Comparison of ENCODE assay signal across 9 cellular contexts in genomic region chr3:42683875-42684593, GRCh38. TPM values are rescaled to one million over a fixed set of nuclear protein-coding genes. Genes with fewer than 3 reads are reported as not detected.
A peak's percentile ranks its signal among the peaks of the same experiment; 100 is the strongest.
DNase-seq lines count a peak whose midpoint lies in the region; ATAC-seq and TF ChIP-seq lines count a peak whose summit lies in the region.
"Had no signal": no experiment of that assay in that cellular context is flagged by ENCODE, and none has a peak within 500 bp of the region (broad histone marks: within the 10 kb centered on the region; RNA-seq: fewer than 3 reads in every experiment).

No MANE protein-coding gene starts in this region.

- 85% methylated on average over 9 of the region's 10 CpGs; no CpG with 5 or more reads in 1 of the 2 experiments for WGBS in endodermal cell (ENCODE audit: insufficient coverage in 1 of 2, insufficient read length in 1 of 2), 2 experiments

- no peaks in the 10 kb centered on the region for H3K36me3 ChIP-seq in endodermal cell (ENCODE audit: control insufficient read depth, insufficient read depth, low read length)

- no peak overlapping the region for H3K27ac ChIP-seq in endodermal cell (ENCODE audit: low read depth, low read length)

- H3K4me1 Mint-ChIP-seq in endodermal cell, result no peaks in the 10 kb centered on the region

- H3K4me3 Mint-ChIP-seq in endodermal cell, result no peak overlapping the region
- H3K4me3 Mint-ChIP-seq: CD4-positive, CD25-positive, alpha-beta regulatory T cell had no signal

- ATAC-seq in activated CD4-positive, CD25-positive, alpha-beta regulatory T cell treated with anti-CD3 and anti-CD28 coated beads, Interleukin-2, amount 50 U/mL, for 24 hours, result peak; percentile 81 to 89
- ATAC-seq in GM18498 (IDR thresholded peaks at IDR 0.05; ENCODE audit: unreplicated experiment) (no peak), HG03175 (IDR thresholded peaks at IDR 0.05; ENCODE audit: unreplicated experiment) (no peak)

- no peaks in the 10 kb centered on the region for H3K27me3 ChIP-seq in endodermal cell (ENCODE audit: control insufficient read depth, insufficient read depth, low read length, poor library complexity, severe bottlenecking)

- no peaks in the 10 kb centered on the region for H3K27me3 Mint-ChIP-seq in endodermal cell (ENCODE audit: insufficient read depth)

- DNase-seq in activated CD4-positive, CD25-positive, alpha-beta regulatory T cell treated with anti-CD3 and anti-CD28 coated beads, Interleukin-2, amount 50 U/mL, for 72 hours, result no peak
- peak; percentile 83 for DNase-seq in T1000 (lab: John Stamatoyannopoulos, UW)
- DNase-seq in fibroblast of mammary gland (ENCODE audit: low read depth), result peak; percentile 98
- peak; percentile 47 for DNase-seq in pons (ENCODE audit: low spot score)
- no peak for DNase-seq in endodermal cell

- TF ChIP-seq CTCF in fibroblast of mammary gland (conservative IDR thresholded peaks at IDR 0.05; ENCODE audit: control insufficient read depth, insufficient read depth, low read depth, low read length) (no peak), endodermal cell (conservative IDR thresholded peaks at IDR 0.05) (no peak)

- no peak overlapping the region for H3K4me3 ChIP-seq in fibroblast of mammary gland (ENCODE audit: control insufficient read depth, low read depth, low read length)
- H3K4me3 ChIP-seq in endodermal cell (ENCODE audit: low read length), result no peak overlapping the region

- H3K9me3 ChIP-seq in endodermal cell (ENCODE audit: control insufficient read depth, low read length), result no peaks in the 10 kb centered on the region

- H3K9ac ChIP-seq in endodermal cell (ENCODE audit: extremely low read depth, low read length, poor library complexity, severe bottlenecking), result no peak overlapping the region

- no peak overlapping the region for H3K27ac Mint-ChIP-seq in endodermal cell
- H3K27ac Mint-ChIP-seq: CD4-positive, CD25-positive, alpha-beta regulatory T cell had no signal

- no peaks in the 10 kb centered on the region for H3K36me3 Mint-ChIP-seq in endodermal cell (ENCODE audit: low read depth)

- H3K4me1 ChIP-seq in endodermal cell (ENCODE audit: control insufficient read depth, insufficient read depth, low read length), result no peaks in the 10 kb centered on the region

- no peaks in the 10 kb centered on the region for H3K9me3 Mint-ChIP-seq in endodermal cell

RNA-seq across cellular contexts. Expression of gene KLHL40, which starts 1.3 kb away (rescaled TPM):
- total RNA-seq in endodermal cell, result not detected
- 0.21 TPM for polyA plus RNA-seq in endodermal cell (2013, experiment 1 of 2)
- polyA plus RNA-seq in endodermal cell (2013, experiment 2 of 2), result 0.21 TPM
- total RNA-seq: CD4-positive, CD25-positive, alpha-beta regulatory T cell had no signal
- polyA plus RNA-seq: CD4-positive, CD25-positive, alpha-beta regulatory T cell had no signal

RNA-seq across cellular contexts. Expression of gene HHATL, which starts 18.6 kb away (rescaled TPM):
- not detected for total RNA-seq in endodermal cell
- not detected for polyA plus RNA-seq in endodermal cell (2013, experiment 1 of 2)
- polyA plus RNA-seq in endodermal cell (2013, experiment 2 of 2), result not detected
- total RNA-seq: CD4-positive, CD25-positive, alpha-beta regulatory T cell had no signal
- polyA plus RNA-seq: CD4-positive, CD25-positive, alpha-beta regulatory T cell had no signal

RNA-seq across cellular contexts. Expression of gene ZBTB47, which starts 30.5 kb away (rescaled TPM):
- 1 to 10 TPM; 4.6 to 7.2 TPM for total RNA-seq in endodermal cell
- 7.1 TPM for polyA plus RNA-seq in endodermal cell (2013, experiment 1 of 2)
- 6.2 TPM for polyA plus RNA-seq in endodermal cell (2013, experiment 2 of 2)
- polyA plus RNA-seq: CD4-positive, CD25-positive, alpha-beta regulatory T cell had no signal

Comparison
In these comparisons a context has a peak if more than half of its experiments do, and no peak if none do; other contexts are left out.
1. ATAC-seq: peak in activated CD4-positive, CD25-positive, alpha-beta regulatory T cell treated with anti-CD3 and anti-CD28 coated beads, Interleukin-2, amount 50 U/mL, for 24 hours (2 of 2); none in GM18498 (single experiment) and HG03175 (single experiment).
2. DNase-seq: peak in T1000 (single experiment), fibroblast of mammary gland (single experiment) and pons (single experiment); none in activated CD4-positive, CD25-positive, alpha-beta regulatory T cell treated with anti-CD3 and anti-CD28 coated beads, Interleukin-2, amount 50 U/mL, for 72 hours (single experiment) and endodermal cell (single experiment).